Comparison of ENCODE assay signal across 1 cellular context in genomic region chr22:46147471-46148267, GRCh38.
TF ChIP-seq lines count a peak whose summit lies in the region.

No MANE protein-coding gene starts in this region.

TF ChIP-seq in HepG2, 621 proteins besides CTCF, POLR2A, EP300 and RAD21 (continued from another document and continues in another):
- TF ChIP-seq ZNF710 (CRISPR knock-in tag; IDR thresholded peaks at IDR 0.05; ENCODE audit: borderline replicate concordance) (no peak), RCOR2 (CRISPR knock-in tag; IDR thresholded peaks at IDR 0.05) (no peak; the same call in 1 of the 2 replicates), ZNF546 (CRISPR knock-in tag; conservative IDR thresholded peaks at IDR 0.05) (no peak), HNF4A (CRISPR knock-in tag; IDR thresholded peaks at IDR 0.05) (peak; percentile 96), GLI4 (CRISPR knock-in tag; IDR thresholded peaks at IDR 0.05; ENCODE audit: borderline replicate concordance) (no peak), ZNF10 (CRISPR knock-in tag; IDR thresholded peaks at IDR 0.05; ENCODE audit: borderline replicate concordance, low read depth) (no peak), SMARCE1 (IDR thresholded peaks at IDR 0.05; ENCODE audit: borderline replicate concordance) (no peak), POLR2G (IDR thresholded peaks at IDR 0.05; ENCODE audit: low read depth, low read length) (no peak), ZBTB10 (CRISPR knock-in tag; IDR thresholded peaks at IDR 0.05; ENCODE audit: borderline replicate concordance) (0 out of 2 replicates have a peak, but pooled peaks have one; percentile 10), MLLT10 (CRISPR knock-in tag; IDR thresholded peaks at IDR 0.05) (no peak), JUND (CRISPR knock-in tag; IDR thresholded peaks at IDR 0.05) (0 out of 2 replicates have a peak, but pooled peaks have one; percentile 7), IKZF5 (CRISPR knock-in tag; IDR thresholded peaks at IDR 0.05) (peak; percentile 60), ZNF253 (CRISPR knock-in tag; IDR thresholded peaks at IDR 0.05; ENCODE audit: borderline replicate concordance) (no peak), SMAD9 (CRISPR knock-in tag; IDR thresholded peaks at IDR 0.05) (no peak), ZNF83 (CRISPR knock-in tag; IDR thresholded peaks at IDR 0.05; ENCODE audit: borderline replicate concordance) (no peak), ZNF724P (CRISPR knock-in tag; IDR thresholded peaks at IDR 0.05; ENCODE audit: borderline replicate concordance) (peak; percentile 90), ZBED4 (CRISPR knock-in tag; IDR thresholded peaks at IDR 0.05; ENCODE audit: borderline replicate concordance) (peak; percentile 40; the same call in 1 of the 2 replicates), KDM3A (CRISPR knock-in tag; IDR thresholded peaks at IDR 0.05; ENCODE audit: low read depth) (peak; percentile 93), MTF2 (CRISPR knock-in tag; IDR thresholded peaks at IDR 0.05; ENCODE audit: borderline replicate concordance) (no peak), NCOA1 (CRISPR knock-in tag; IDR thresholded peaks at IDR 0.05) (no peak), MXD3 (CRISPR knock-in tag; IDR thresholded peaks at IDR 0.05) (no peak), AKAP8 (CRISPR knock-in tag; IDR thresholded peaks at IDR 0.05) (no peak; the same call in 1 of the 2 replicates), ZNF24 (IDR thresholded peaks at IDR 0.05) (no peak), GATAD1 (CRISPR knock-in tag; IDR thresholded peaks at IDR 0.05) (peak; percentile 71), NFIB (CRISPR knock-in tag; IDR thresholded peaks at IDR 0.05; ENCODE audit: borderline replicate concordance) (no peak), ISX (CRISPR knock-in tag; conservative IDR thresholded peaks at IDR 0.05) (no peak), ARID5B (CRISPR knock-in tag; IDR thresholded peaks at IDR 0.05) (peak; percentile 80), IRX3 (CRISPR knock-in tag; IDR thresholded peaks at IDR 0.05; ENCODE audit: borderline replicate concordance, low read depth) (no peak), ZNF331 (CRISPR knock-in tag; IDR thresholded peaks at IDR 0.05) (peak; percentile 64; the same call in 1 of the 2 replicates), ZNF746 (CRISPR knock-in tag; IDR thresholded peaks at IDR 0.05) (peak; percentile 57; the same call in 1 of the 2 replicates), JUN (CRISPR knock-in tag; IDR thresholded peaks at IDR 0.05) (no peak), ZNF720 (CRISPR knock-in tag; IDR thresholded peaks at IDR 0.05) (no peak), TEAD2 (CRISPR knock-in tag; IDR thresholded peaks at IDR 0.05) (no peak), ZFP82 (CRISPR knock-in tag; IDR thresholded peaks at IDR 0.05; ENCODE audit: borderline replicate concordance) (no peak), ZNF382 (CRISPR knock-in tag; IDR thresholded peaks at IDR 0.05; ENCODE audit: borderline replicate concordance) (no peak), GATAD2A (CRISPR knock-in tag; IDR thresholded peaks at IDR 0.05) (peak; percentile 56), ZBTB34 (CRISPR knock-in tag; IDR thresholded peaks at IDR 0.05) (no peak), ZNF256 (CRISPR knock-in tag; conservative IDR thresholded peaks at IDR 0.05) (no peak), HES4 (CRISPR knock-in tag; IDR thresholded peaks at IDR 0.05; ENCODE audit: borderline replicate concordance) (no peak), ZNF280B (CRISPR knock-in tag; IDR thresholded peaks at IDR 0.05; ENCODE audit: borderline replicate concordance) (peak; percentile 78; the same call in 1 of the 2 replicates), ZNF770 (CRISPR knock-in tag; IDR thresholded peaks at IDR 0.05) (no peak; the same call in 1 of the 2 replicates), ZNF275 (CRISPR knock-in tag; IDR thresholded peaks at IDR 0.05; ENCODE audit: borderline replicate concordance) (no peak)
